ENCODE assay signal across 2 cellular contexts in the genomic region with DNA sequence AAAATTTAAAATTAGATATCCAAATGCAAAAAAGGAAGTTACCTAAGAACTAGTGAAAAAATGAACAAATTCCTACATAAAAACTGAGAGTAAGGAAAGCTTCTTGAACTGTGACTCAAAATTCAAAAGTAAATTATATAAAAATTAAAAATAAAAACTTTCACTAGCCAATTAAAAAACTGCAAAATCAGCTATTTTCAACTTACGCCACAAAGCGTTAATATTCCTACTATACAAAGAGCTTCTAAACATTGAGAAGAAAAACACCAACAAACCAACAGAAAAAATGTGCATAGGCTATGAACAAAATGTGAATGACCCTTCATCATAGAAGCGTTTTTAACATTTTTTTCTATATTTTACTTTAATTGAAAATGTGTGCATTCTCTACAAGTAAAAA.
A peak's percentile ranks its signal among the peaks of the same experiment; 100 is the strongest.
TF ChIP-seq lines count a peak whose summit lies in the region.

No MANE protein-coding gene starts in this region.

TF ChIP-seq in HepG2, 621 proteins besides CTCF, POLR2A, EP300 and RAD21 (continued from another document):
- TF ChIP-seq, protein P1, sequence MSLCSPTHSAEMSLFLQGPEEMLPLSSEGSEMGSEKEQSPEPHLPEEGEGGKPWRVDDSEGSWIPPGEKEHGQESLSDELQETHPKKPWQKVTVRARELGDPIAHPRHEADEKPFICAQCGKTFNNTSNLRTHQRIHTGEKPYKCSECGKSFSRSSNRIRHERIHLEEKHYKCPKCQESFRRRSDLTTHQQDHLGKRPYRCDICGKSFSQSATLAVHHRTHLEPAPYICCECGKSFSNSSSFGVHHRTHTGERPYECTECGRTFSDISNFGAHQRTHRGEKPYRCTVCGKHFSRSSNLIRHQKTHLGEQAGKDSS (CRISPR knock-in tag; IDR thresholded peaks at IDR 0.05; ENCODE audit: borderline replicate concordance, low read depth) = no peak
- TF ChIP-seq, protein P2, sequence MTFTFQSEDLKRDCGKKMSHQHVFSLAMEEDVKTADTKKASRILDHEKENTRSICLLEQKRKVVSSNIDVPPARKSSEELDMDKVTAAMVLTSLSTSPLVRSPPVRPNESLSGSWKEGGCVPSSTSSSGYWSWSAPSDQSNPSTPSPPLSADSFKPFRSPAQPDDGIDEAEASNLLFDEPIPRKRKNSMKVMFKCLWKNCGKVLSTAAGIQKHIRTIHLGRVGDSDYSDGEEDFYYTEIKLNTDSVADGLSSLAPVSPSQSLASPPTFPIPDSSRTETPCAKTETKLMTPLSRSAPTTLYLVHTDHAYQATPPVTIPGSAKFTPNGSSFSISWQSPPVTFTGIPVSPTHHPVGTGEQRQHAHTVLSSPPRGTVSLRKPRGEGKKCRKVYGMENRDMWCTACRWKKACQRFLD (CRISPR knock-in tag; IDR thresholded peaks at IDR 0.05; ENCODE audit: borderline replicate concordance) = no peak
- TF ChIP-seq RNF2 (conservative IDR thresholded peaks at IDR 0.05; ENCODE audit: low read depth) (no peak), PHB2 (IDR thresholded peaks at IDR 0.05; ENCODE audit: partially characterized antibody) (no peak), CC2D1A (CRISPR knock-in tag; IDR thresholded peaks at IDR 0.05) (no peak), KMT2B (CRISPR knock-in tag; IDR thresholded peaks at IDR 0.05) (no peak)

TF ChIP-seq in K562, 482 proteins besides CTCF, POLR2A, EP300 and RAD21 (continued from another document):
- TF ChIP-seq, protein P3, sequence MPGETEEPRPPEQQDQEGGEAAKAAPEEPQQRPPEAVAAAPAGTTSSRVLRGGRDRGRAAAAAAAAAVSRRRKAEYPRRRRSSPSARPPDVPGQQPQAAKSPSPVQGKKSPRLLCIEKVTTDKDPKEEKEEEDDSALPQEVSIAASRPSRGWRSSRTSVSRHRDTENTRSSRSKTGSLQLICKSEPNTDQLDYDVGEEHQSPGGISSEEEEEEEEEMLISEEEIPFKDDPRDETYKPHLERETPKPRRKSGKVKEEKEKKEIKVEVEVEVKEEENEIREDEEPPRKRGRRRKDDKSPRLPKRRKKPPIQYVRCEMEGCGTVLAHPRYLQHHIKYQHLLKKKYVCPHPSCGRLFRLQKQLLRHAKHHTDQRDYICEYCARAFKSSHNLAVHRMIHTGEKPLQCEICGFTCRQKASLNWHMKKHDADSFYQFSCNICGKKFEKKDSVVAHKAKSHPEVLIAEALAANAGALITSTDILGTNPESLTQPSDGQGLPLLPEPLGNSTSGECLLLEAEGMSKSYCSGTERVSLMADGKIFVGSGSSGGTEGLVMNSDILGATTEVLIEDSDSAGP (CRISPR knock-in tag; IDR thresholded peaks at IDR 0.05) = no peak
- TF ChIP-seq LARP7 (IDR thresholded peaks at IDR 0.05) (no peak), TAL1 (IDR thresholded peaks at IDR 0.05) (no peak), MAFK (IDR thresholded peaks at IDR 0.05; ENCODE audit: low read length) (peak; percentile 87), ZNF316 (IDR thresholded peaks at IDR 0.05) (peak; percentile 86), PURB (CRISPR knock-in tag; IDR thresholded peaks at IDR 0.05; ENCODE audit: low read depth) (no peak), NFIC (IDR thresholded peaks at IDR 0.05) (no peak), MTA2 (IDR thresholded peaks at IDR 0.05; ENCODE audit: low read depth) (no peak), NFATC3 (IDR thresholded peaks at IDR 0.05) (no peak), CHCHD3 (CRISPR knock-in tag; IDR thresholded peaks at IDR 0.05) (no peak), DPF2 (IDR thresholded peaks at IDR 0.05) (no peak), GATA2 (CRISPR knock-in tag; IDR thresholded peaks at IDR 0.05) (no peak), ZNF224 (CRISPR knock-in tag; IDR thresholded peaks at IDR 0.05) (no peak), MAFG (tag; conservative IDR thresholded peaks at IDR 0.05) (peak; percentile 75), ZC3H8 (IDR thresholded peaks at IDR 0.05) (no peak), ZNF778 (CRISPR knock-in tag; IDR thresholded peaks at IDR 0.05) (no peak)
- TF ChIP-seq, protein P4, sequence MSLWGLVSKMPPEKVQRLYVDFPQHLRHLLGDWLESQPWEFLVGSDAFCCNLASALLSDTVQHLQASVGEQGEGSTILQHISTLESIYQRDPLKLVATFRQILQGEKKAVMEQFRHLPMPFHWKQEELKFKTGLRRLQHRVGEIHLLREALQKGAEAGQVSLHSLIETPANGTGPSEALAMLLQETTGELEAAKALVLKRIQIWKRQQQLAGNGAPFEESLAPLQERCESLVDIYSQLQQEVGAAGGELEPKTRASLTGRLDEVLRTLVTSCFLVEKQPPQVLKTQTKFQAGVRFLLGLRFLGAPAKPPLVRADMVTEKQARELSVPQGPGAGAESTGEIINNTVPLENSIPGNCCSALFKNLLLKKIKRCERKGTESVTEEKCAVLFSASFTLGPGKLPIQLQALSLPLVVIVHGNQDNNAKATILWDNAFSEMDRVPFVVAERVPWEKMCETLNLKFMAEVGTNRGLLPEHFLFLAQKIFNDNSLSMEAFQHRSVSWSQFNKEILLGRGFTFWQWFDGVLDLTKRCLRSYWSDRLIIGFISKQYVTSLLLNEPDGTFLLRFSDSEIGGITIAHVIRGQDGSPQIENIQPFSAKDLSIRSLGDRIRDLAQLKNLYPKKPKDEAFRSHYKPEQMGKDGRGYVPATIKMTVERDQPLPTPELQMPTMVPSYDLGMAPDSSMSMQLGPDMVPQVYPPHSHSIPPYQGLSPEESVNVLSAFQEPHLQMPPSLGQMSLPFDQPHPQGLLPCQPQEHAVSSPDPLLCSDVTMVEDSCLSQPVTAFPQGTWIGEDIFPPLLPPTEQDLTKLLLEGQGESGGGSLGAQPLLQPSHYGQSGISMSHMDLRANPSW (CRISPR knock-in tag; IDR thresholded peaks at IDR 0.05) = no peak
- TF ChIP-seq, protein P5, sequence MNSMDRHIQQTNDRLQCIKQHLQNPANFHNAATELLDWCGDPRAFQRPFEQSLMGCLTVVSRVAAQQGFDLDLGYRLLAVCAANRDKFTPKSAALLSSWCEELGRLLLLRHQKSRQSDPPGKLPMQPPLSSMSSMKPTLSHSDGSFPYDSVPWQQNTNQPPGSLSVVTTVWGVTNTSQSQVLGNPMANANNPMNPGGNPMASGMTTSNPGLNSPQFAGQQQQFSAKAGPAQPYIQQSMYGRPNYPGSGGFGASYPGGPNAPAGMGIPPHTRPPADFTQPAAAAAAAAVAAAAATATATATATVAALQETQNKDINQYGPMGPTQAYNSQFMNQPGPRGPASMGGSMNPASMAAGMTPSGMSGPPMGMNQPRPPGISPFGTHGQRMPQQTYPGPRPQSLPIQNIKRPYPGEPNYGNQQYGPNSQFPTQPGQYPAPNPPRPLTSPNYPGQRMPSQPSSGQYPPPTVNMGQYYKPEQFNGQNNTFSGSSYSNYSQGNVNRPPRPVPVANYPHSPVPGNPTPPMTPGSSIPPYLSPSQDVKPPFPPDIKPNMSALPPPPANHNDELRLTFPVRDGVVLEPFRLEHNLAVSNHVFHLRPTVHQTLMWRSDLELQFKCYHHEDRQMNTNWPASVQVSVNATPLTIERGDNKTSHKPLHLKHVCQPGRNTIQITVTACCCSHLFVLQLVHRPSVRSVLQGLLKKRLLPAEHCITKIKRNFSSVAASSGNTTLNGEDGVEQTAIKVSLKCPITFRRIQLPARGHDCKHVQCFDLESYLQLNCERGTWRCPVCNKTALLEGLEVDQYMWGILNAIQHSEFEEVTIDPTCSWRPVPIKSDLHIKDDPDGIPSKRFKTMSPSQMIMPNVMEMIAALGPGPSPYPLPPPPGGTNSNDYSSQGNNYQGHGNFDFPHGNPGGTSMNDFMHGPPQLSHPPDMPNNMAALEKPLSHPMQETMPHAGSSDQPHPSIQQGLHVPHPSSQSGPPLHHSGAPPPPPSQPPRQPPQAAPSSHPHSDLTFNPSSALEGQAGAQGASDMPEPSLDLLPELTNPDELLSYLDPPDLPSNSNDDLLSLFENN (IDR thresholded peaks at IDR 0.05; ENCODE audit: low read depth in 2 of 2, low read length in 2 of 2) = no peak
